In genomic region chr2:195477996-195478382, GRCh38 we compare ENCODE assay signal across 13 cellular contexts.
DNase-seq lines count a peak whose midpoint lies in the region; ATAC-seq and TF ChIP-seq lines count a peak whose summit lies in the region.
"Had no signal": no experiment of that assay in that cellular context is flagged by ENCODE, and none has a peak within 500 bp of the region (broad histone marks: within the 10 kb centered on the region; RNA-seq: fewer than 3 reads in every experiment).

No MANE protein-coding gene starts in this region.

- H3K4me3 Mint-ChIP-seq in CD4-positive, CD25-positive, alpha-beta regulatory T cell, result peak overlapping the region in 3 of 4 donors; percentile 0 to 6 (median 2)
- H3K4me3 Mint-ChIP-seq in activated T-helper 17 cell treated with anti-CD3 and anti-CD28 coated beads, Interleukin-2, amount 50 U/mL, for 72 hours, result no peak overlapping the region
- H3K4me3 Mint-ChIP-seq in mesothelial cell of epicardium (no peak overlapping the region), endothelial cell (ENCODE audit: unreplicated experiment) (no peak overlapping the region)

- peak overlapping the region; percentile 33 for H3K4me3 ChIP-seq in CD4-positive, CD25-positive, alpha-beta regulatory T cell (ENCODE audit: low read depth, low read length)

- TF ChIP-seq CTCF in mesothelial cell of epicardium (IDR thresholded peaks at IDR 0.05; ENCODE audit: unreplicated experiment) (no peak), endothelial cell (IDR thresholded peaks at IDR 0.05; ENCODE audit: unreplicated experiment) (no peak)

- no peak overlapping the region for H3K27ac ChIP-seq in CD4-positive, CD25-positive, alpha-beta regulatory T cell (ENCODE audit: insufficient read depth, low read length, poor library complexity, severe bottlenecking)

- H3K9me3 ChIP-seq in CD4-positive, CD25-positive, alpha-beta regulatory T cell (ENCODE audit: control insufficient read depth in 2 of 2, low read length in 2 of 2), result no peaks in the 10 kb centered on the region

- H3K27me3 Mint-ChIP-seq in CD4-positive, CD25-positive, alpha-beta regulatory T cell, result no peaks in the 10 kb centered on the region
- peaks cover 3% of the 10 kb centered on the region for H3K27me3 Mint-ChIP-seq in activated T-helper 17 cell treated with anti-CD3 and anti-CD28 coated beads, Interleukin-2, amount 50 U/mL, for 72 hours
- H3K27me3 Mint-ChIP-seq in mesothelial cell of epicardium (ENCODE audit: low read depth) (no peaks in the 10 kb centered on the region), endothelial cell (ENCODE audit: unreplicated experiment) (no peaks in the 10 kb centered on the region)

- H3K4me1 Mint-ChIP-seq in CD4-positive, CD25-positive, alpha-beta regulatory T cell, result peaks cover 24 to 45% (median 30%) of the 10 kb centered on the region in 4 donors
- H3K4me1 Mint-ChIP-seq in activated T-helper 17 cell treated with anti-CD3 and anti-CD28 coated beads, Interleukin-2, amount 50 U/mL, for 72 hours, result peaks cover 13% of the 10 kb centered on the region
- H3K4me1 Mint-ChIP-seq in mesothelial cell of epicardium, result peaks cover 9% of the 10 kb centered on the region
- peaks cover 7% of the 10 kb centered on the region for H3K4me1 Mint-ChIP-seq in endothelial cell (ENCODE audit: unreplicated experiment)

- H3K36me3 Mint-ChIP-seq in CD4-positive, CD25-positive, alpha-beta regulatory T cell, result no peaks in the 10 kb centered on the region
- H3K36me3 Mint-ChIP-seq in activated T-helper 17 cell treated with anti-CD3 and anti-CD28 coated beads, Interleukin-2, amount 50 U/mL, for 72 hours (ENCODE audit: low read depth), result no peaks in the 10 kb centered on the region
- H3K36me3 Mint-ChIP-seq in mesothelial cell of epicardium (no peaks in the 10 kb centered on the region), endothelial cell (ENCODE audit: low read depth, unreplicated experiment) (no peaks in the 10 kb centered on the region)

- H3K27me3 ChIP-seq in CD4-positive, CD25-positive, alpha-beta regulatory T cell (ENCODE audit: control insufficient read depth, insufficient read depth, low read length), result no peaks in the 10 kb centered on the region

- H3K36me3 ChIP-seq in CD4-positive, CD25-positive, alpha-beta regulatory T cell (ENCODE audit: control insufficient read depth, insufficient read depth, low read length), result no peaks in the 10 kb centered on the region

- DNase-seq in CD4-positive, CD25-positive, alpha-beta regulatory T cell, result no peak
- no peak for DNase-seq in stimulated activated CD4-positive, alpha-beta T cell treated with anti-CD3 and anti-CD28 coated beads, Interleukin-2, amount 100 ng/mL, for 48 hours
- DNase-seq in mesothelial cell of epicardium (ENCODE audit: low spot score in 2 of 2, unreplicated experiment in 2 of 2) (no peak), endothelial cell (ENCODE audit: low spot score) (no peak)
- DNase-seq: activated CD8-positive, alpha-beta memory T cell treated with anti-CD3 and anti-CD28 coated beads, Interleukin-2, amount 50 U/mL, for 4 hours; C1 segment of cervical spinal cord; effector memory CD4-positive, alpha-beta T cell; NCI-H1417 treated with DMSO at 0.1 percent for 48 hours; NCI-H510A treated with DMSO at 0.1 percent for 48 hours had no signal

- ATAC-seq in CD4-positive, CD25-positive, alpha-beta regulatory T cell (ENCODE audit: low read depth in 2 of 2), result no peak
- ATAC-seq in GM18867 (IDR thresholded peaks at IDR 0.05; ENCODE audit: unreplicated experiment), result peak; percentile 25
- peak; percentile 28 for ATAC-seq in HG02885 (IDR thresholded peaks at IDR 0.05; ENCODE audit: poor library complexity, unreplicated experiment)
- peak; percentile 38 for ATAC-seq in activated T-helper 17 cell treated with anti-CD3 and anti-CD28 coated beads, Interleukin-2, amount 50 U/mL, for 72 hours (replicated peaks)
- no peak for ATAC-seq in HG02870 (IDR thresholded peaks at IDR 0.05; ENCODE audit: unreplicated experiment)

- H3K27ac Mint-ChIP-seq in CD4-positive, CD25-positive, alpha-beta regulatory T cell, result peak overlapping the region in 2 of 3 donors; percentile 4 to 81
- peak overlapping the region; percentile 39 for H3K27ac Mint-ChIP-seq in activated T-helper 17 cell treated with anti-CD3 and anti-CD28 coated beads, Interleukin-2, amount 50 U/mL, for 72 hours
- H3K27ac Mint-ChIP-seq in mesothelial cell of epicardium (no peak overlapping the region), endothelial cell (ENCODE audit: unreplicated experiment) (no peak overlapping the region)

- H3K4me1 ChIP-seq in CD4-positive, CD25-positive, alpha-beta regulatory T cell (ENCODE audit: control insufficient read depth, insufficient read depth, low read length, poor library complexity, severe bottlenecking), result peaks cover 9% of the 10 kb centered on the region

- peaks cover 0 to 7% (median 2%) of the 10 kb centered on the region in 7 donors for H3K9me3 Mint-ChIP-seq in CD4-positive, CD25-positive, alpha-beta regulatory T cell
- peaks cover 4% of the 10 kb centered on the region for H3K9me3 Mint-ChIP-seq in activated T-helper 17 cell treated with anti-CD3 and anti-CD28 coated beads, Interleukin-2, amount 50 U/mL, for 72 hours
- H3K9me3 Mint-ChIP-seq in mesothelial cell of epicardium, result peaks cover 12% of the 10 kb centered on the region
- no peaks in the 10 kb centered on the region for H3K9me3 Mint-ChIP-seq in endothelial cell (ENCODE audit: unreplicated experiment)

Comparison
In these comparisons a context has a peak if more than half of its experiments do, and no peak if none do; other contexts are left out.
1. ATAC-seq: peak in GM18867 (single experiment), HG02885 (single experiment) and activated T-helper 17 cell treated with anti-CD3 and anti-CD28 coated beads, Interleukin-2, amount 50 U/mL, for 72 hours (single experiment); none in CD4-positive, CD25-positive, alpha-beta regulatory T cell (0 of 2) and HG02870 (single experiment).
2. H3K27ac Mint-ChIP-seq: peak in CD4-positive, CD25-positive, alpha-beta regulatory T cell (2 of 3) and activated T-helper 17 cell treated with anti-CD3 and anti-CD28 coated beads, Interleukin-2, amount 50 U/mL, for 72 hours (single experiment); none in mesothelial cell of epicardium (single experiment) and endothelial cell (single experiment).
3. H3K4me3 Mint-ChIP-seq: peak in CD4-positive, CD25-positive, alpha-beta regulatory T cell (3 of 4); none in activated T-helper 17 cell treated with anti-CD3 and anti-CD28 coated beads, Interleukin-2, amount 50 U/mL, for 72 hours (single experiment), mesothelial cell of epicardium (single experiment) and endothelial cell (single experiment).